ENCODE assay signal across 7 cellular contexts in the genomic region with DNA sequence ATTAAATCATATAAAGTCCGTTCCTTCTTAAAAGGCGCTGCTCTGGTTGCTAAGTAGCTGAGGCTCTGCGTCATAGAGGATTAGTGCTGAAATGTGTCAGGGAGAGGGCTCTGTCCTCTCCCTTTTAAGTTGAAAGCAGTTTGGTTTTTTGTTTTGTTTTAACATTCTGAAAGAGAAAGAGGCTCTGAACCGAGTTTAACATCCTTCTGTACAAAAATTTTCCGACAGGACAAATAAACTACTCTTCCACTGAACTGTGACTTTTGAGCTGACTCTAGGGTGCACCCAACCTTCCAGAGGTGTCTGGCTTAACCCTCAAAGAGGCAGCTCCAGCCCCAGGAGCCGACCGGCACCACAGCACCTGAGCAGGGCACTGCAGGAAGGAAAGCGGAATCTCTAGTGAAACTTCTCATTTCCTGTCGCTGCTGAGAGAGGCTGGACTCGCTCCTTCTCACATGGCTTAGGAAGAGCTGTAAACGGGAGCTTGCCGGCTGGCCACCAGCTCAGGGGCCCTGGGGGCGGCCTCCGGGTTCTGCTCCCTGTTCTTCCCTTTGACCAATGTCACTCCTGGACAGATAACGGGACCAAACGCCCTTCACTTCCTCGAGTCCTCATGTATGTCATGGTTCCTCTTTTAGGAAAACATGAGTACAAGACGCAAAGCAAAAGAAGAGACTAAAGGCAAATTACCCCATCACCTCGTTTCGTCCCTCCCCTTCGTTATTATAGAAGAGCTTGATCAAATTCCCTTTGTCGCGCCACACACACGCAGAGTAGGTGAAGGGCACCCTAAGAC. TPM values are rescaled to one million over a fixed set of nuclear protein-coding genes. Genes with fewer than 3 reads are reported as not detected.
DNase-seq lines count a peak whose midpoint lies in the region; ATAC-seq lines count a peak whose summit lies in the region.

No MANE protein-coding gene starts in this region.

- H3K27me3 Mint-ChIP-seq in activated naive CD4-positive, alpha-beta T cell treated with anti-CD3 and anti-CD28 coated beads, Interleukin-2, amount 10 ng/mL, durations not matched to agents 7 days and 5 days: peaks cover 14% of the 10 kb centered on the region

- H3K27ac Mint-ChIP-seq in activated naive CD4-positive, alpha-beta T cell treated with anti-CD3 and anti-CD28 coated beads, Interleukin-2, amount 10 ng/mL, durations not matched to agents 7 days and 5 days: peak overlapping the region; percentile 93

- CTCF ChIA-PET in activated naive CD4-positive, alpha-beta T cell treated with anti-CD3 and anti-CD28 coated beads, Interleukin-2, amount 10 ng/mL, durations not matched to agents 7 days and 5 days (lab: Charles Lee): interaction anchor here (1.0 to 4.4 kb wide), 11 partner anchors 9 to 181 kb away, joined by 3 to 26 read pairs (median 5); no protein-coding TSS in a partner anchor

- DNase-seq in NOMO-1 treated with DMSO at 0.1 percent for 48 hours (lab: John Stamatoyannopoulos, UW; ENCODE audit: unreplicated experiment) (peak; percentile 59), left cardiac atrium (peak; percentile 42), renal cortical epithelial cell (ENCODE audit: low read depth) (peak; percentile 29), NCI-H128 (lab: John Stamatoyannopoulos, UW; ENCODE audit: unreplicated experiment) (no peak)
- peak; percentile 62 for DNase-seq in activated naive CD4-positive, alpha-beta T cell treated with anti-CD3 and anti-CD28 coated beads, Interleukin-2, amount 10 ng/mL, durations not matched to agents 7 days and 5 days

- intact Hi-C loops in left cardiac atrium (cut with DNase I): loop anchor here in 1 of 2 donors (10.0 kb wide), 1 partner anchor 179 kb away; no protein-coding TSS in a partner anchor

- peak; percentile 68 for ATAC-seq in GM18520 (IDR thresholded peaks at IDR 0.05; ENCODE audit: unreplicated experiment)
- peak; percentile 85 for ATAC-seq in HG02759 (IDR thresholded peaks at IDR 0.05; ENCODE audit: unreplicated experiment)
- ATAC-seq in left cardiac atrium: peak; percentile 13 to 47

- H3K4me1 Mint-ChIP-seq in activated naive CD4-positive, alpha-beta T cell treated with anti-CD3 and anti-CD28 coated beads, Interleukin-2, amount 10 ng/mL, durations not matched to agents 7 days and 5 days: peaks cover 34% of the 10 kb centered on the region

- H3K36me3 Mint-ChIP-seq in activated naive CD4-positive, alpha-beta T cell treated with anti-CD3 and anti-CD28 coated beads, Interleukin-2, amount 10 ng/mL, durations not matched to agents 7 days and 5 days: no peaks in the 10 kb centered on the region

- no peaks in the 10 kb centered on the region for H3K9me3 Mint-ChIP-seq in activated naive CD4-positive, alpha-beta T cell treated with anti-CD3 and anti-CD28 coated beads, Interleukin-2, amount 10 ng/mL, durations not matched to agents 7 days and 5 days

- H3K4me3 Mint-ChIP-seq in activated naive CD4-positive, alpha-beta T cell treated with anti-CD3 and anti-CD28 coated beads, Interleukin-2, amount 10 ng/mL, durations not matched to agents 7 days and 5 days: peak overlapping the region; percentile 82

RNA-seq across cellular contexts. Expression of a gene that starts 1.2 kb away (rescaled TPM):
- total RNA-seq in left cardiac atrium (1 to 10 TPM; 2.5 to 4.3 TPM), renal cortical epithelial cell (4.7 and 126 TPM in 2 replicates)

Comparison
In these comparisons a context has a peak if more than half of its experiments do, and no peak if none do; other contexts are left out.
1. ATAC-seq: peak in every context shown above with its lines; median percentile 85 in HG02759; 68 in GM18520; 30 in left cardiac atrium.